8 cellular contexts compared by ENCODE assay signal in genomic region chr5:122313001-122313402, GRCh38. TPM values are rescaled to one million over a fixed set of nuclear protein-coding genes. Genes with fewer than 3 reads are reported as not detected.
A peak's percentile ranks its signal among the peaks of the same experiment; 100 is the strongest.
DNase-seq lines count a peak whose midpoint lies in the region; ATAC-seq and TF ChIP-seq lines count a peak whose summit lies in the region.
"Had no signal": no experiment of that assay in that cellular context is flagged by ENCODE, and none has a peak within 500 bp of the region (broad histone marks: within the 10 kb centered on the region; RNA-seq: fewer than 3 reads in every experiment).

No MANE protein-coding gene starts in this region.

- H3K4me3 ChIP-seq in MM.1S (ENCODE audit: low read length) (peak overlapping the region; percentile 62), choroid plexus epithelial cell (ENCODE audit: low read depth, low read length) (peak overlapping the region; percentile 57), left lung (peak overlapping the region; percentile 45 to 48), testis (peak overlapping the region; percentile 68 to 70)

- no peaks in the 10 kb centered on the region for H3K9me3 ChIP-seq in MM.1S (replicated peaks; ENCODE audit: insufficient read depth, low read length)
- H3K9me3 ChIP-seq in left lung = no peaks in the 10 kb centered on the region
- H3K9me3 ChIP-seq in testis = no peaks in the 10 kb centered on the region

- H3K27me3 ChIP-seq in MM.1S (replicated peaks; ENCODE audit: insufficient read depth, low read length) = no peaks in the 10 kb centered on the region
- peaks cover 4 to 59% of the 10 kb centered on the region in 2 donors for H3K27me3 ChIP-seq in left lung
- no peaks in the 10 kb centered on the region for H3K27me3 ChIP-seq in testis

- no peak overlapping the region for H3K27ac Mint-ChIP-seq in stimulated activated effector memory CD8-positive, alpha-beta T cell treated with anti-CD3 and anti-CD28 coated beads, Interleukin-12 subunit alpha, Interleukin-12 subunit beta, amount 100 ng/mL, for 72 hours
- no peak overlapping the region for H3K27ac Mint-ChIP-seq in activated T-cell treated with anti-CD3 and anti-CD28 coated beads, Interleukin-2, amount 50 U/mL, for 24 hours

- peak overlapping the region; percentile 69 for H3K4me2 ChIP-seq in MM.1S (ENCODE audit: low read depth, low read length)

- H2AFZ ChIP-seq in MM.1S (ENCODE audit: low read length) = peak overlapping the region; percentile 86

- DNase-seq in MM.1S = no peak
- DNase-seq in choroid plexus epithelial cell (ENCODE audit: low read depth) = peak; percentile 59
- DNase-seq in left lung = peak in 1 of 2 donors; percentile 57
- DNase-seq in testis = no peak
- no peak for DNase-seq in stimulated activated effector memory CD8-positive, alpha-beta T cell treated with anti-CD3 and anti-CD28 coated beads, Interleukin-12 subunit alpha, Interleukin-12 subunit beta, amount 100 ng/mL, for 72 hours (ENCODE audit: low spot score in 2 of 2)
- DNase-seq in activated T-cell treated with anti-CD3 and anti-CD28 coated beads, Interleukin-2, amount 50 U/mL, for 24 hours = no peak
- no peak for DNase-seq in HUDEP-2 (lab: John Stamatoyannopoulos, UW; ENCODE audit: unreplicated experiment in 76 of 76)

- H3K36me3 ChIP-seq in MM.1S (replicated peaks; ENCODE audit: insufficient read depth, low read length) (no peaks in the 10 kb centered on the region), left lung (no peaks in the 10 kb centered on the region), testis (ENCODE audit: low read depth, missing control alignments) (no peaks in the 10 kb centered on the region)

- ATAC-seq in left lung = peak; percentile 56
- no peak for ATAC-seq in stimulated activated effector memory CD8-positive, alpha-beta T cell treated with anti-CD3 and anti-CD28 coated beads, Interleukin-12 subunit alpha, Interleukin-12 subunit beta, amount 100 ng/mL, for 72 hours

- peak overlapping the region; percentile 82; the same call in 1 of the 2 replicates for H3K27ac ChIP-seq in MM.1S (ENCODE audit: low read length)
- H3K27ac ChIP-seq in left lung = no peak overlapping the region
- peak overlapping the region in 1 of 2 donors; percentile 77 for H3K27ac ChIP-seq in testis

- H3K4me1 ChIP-seq in MM.1S (ENCODE audit: low read length) = peaks cover 31% of the 10 kb centered on the region
- H3K4me1 ChIP-seq in left lung = peaks cover 0 to 19% of the 10 kb centered on the region in 2 donors
- H3K4me1 ChIP-seq in testis = peaks cover 4% of the 10 kb centered on the region

- WGBS in testis, 2 donors = 0 to 3% methylated on average over 10 to 12 of the region's 12 CpGs

- no peaks in the 10 kb centered on the region for H3K9me3 Mint-ChIP-seq in stimulated activated effector memory CD8-positive, alpha-beta T cell treated with anti-CD3 and anti-CD28 coated beads, Interleukin-12 subunit alpha, Interleukin-12 subunit beta, amount 100 ng/mL, for 72 hours
- H3K9me3 Mint-ChIP-seq in activated T-cell treated with anti-CD3 and anti-CD28 coated beads, Interleukin-2, amount 50 U/mL, for 24 hours = no peaks in the 10 kb centered on the region

- H3K27me3 Mint-ChIP-seq in activated T-cell treated with anti-CD3 and anti-CD28 coated beads, Interleukin-2, amount 50 U/mL, for 24 hours = peaks cover 60% of the 10 kb centered on the region

- H3K36me3 Mint-ChIP-seq in stimulated activated effector memory CD8-positive, alpha-beta T cell treated with anti-CD3 and anti-CD28 coated beads, Interleukin-12 subunit alpha, Interleukin-12 subunit beta, amount 100 ng/mL, for 72 hours = no peaks in the 10 kb centered on the region
- no peaks in the 10 kb centered on the region for H3K36me3 Mint-ChIP-seq in activated T-cell treated with anti-CD3 and anti-CD28 coated beads, Interleukin-2, amount 50 U/mL, for 24 hours (ENCODE audit: low read depth)

- peaks cover 46% of the 10 kb centered on the region for H3K79me2 ChIP-seq in MM.1S (ENCODE audit: low read length)

- no peaks in the 10 kb centered on the region for H3K4me1 Mint-ChIP-seq in stimulated activated effector memory CD8-positive, alpha-beta T cell treated with anti-CD3 and anti-CD28 coated beads, Interleukin-12 subunit alpha, Interleukin-12 subunit beta, amount 100 ng/mL, for 72 hours
- peaks cover 7% of the 10 kb centered on the region for H3K4me1 Mint-ChIP-seq in activated T-cell treated with anti-CD3 and anti-CD28 coated beads, Interleukin-2, amount 50 U/mL, for 24 hours (ENCODE audit: low read depth)

- TF ChIP-seq CTCF in MM.1S (IDR thresholded peaks at IDR 0.05; ENCODE audit: low read length) = no peak
- TF ChIP-seq CTCF in choroid plexus epithelial cell (conservative IDR thresholded peaks at IDR 0.05; ENCODE audit: low read depth, low read length) = no peak
- TF ChIP-seq CTCF in left lung (IDR thresholded peaks at IDR 0.05) = no peak
- no peak for TF ChIP-seq CTCF in testis (IDR thresholded peaks at IDR 0.05)

- H4K20me1 ChIP-seq in MM.1S (ENCODE audit: insufficient read depth, low read length) = no peaks in the 10 kb centered on the region

- H3K9me2 ChIP-seq in MM.1S (replicated peaks; ENCODE audit: insufficient read depth, low read length) = no peaks in the 10 kb centered on the region

- intact Hi-C loops in left lung (cut with DNase I) (no loop called here), testis (cut with DNase I; ENCODE audit: low total_unique reads) (no loop called here)

- peaks cover 27% of the 10 kb centered on the region for H3F3A ChIP-seq in MM.1S (ENCODE audit: insufficient read depth, low read length)

- no peak for TF ChIP-seq POLR2A in testis (IDR thresholded peaks at IDR 0.05)

- H3K9ac ChIP-seq in MM.1S (ENCODE audit: low read length) = peak overlapping the region; percentile 58

- H3K4me3 Mint-ChIP-seq in stimulated activated effector memory CD8-positive, alpha-beta T cell treated with anti-CD3 and anti-CD28 coated beads, Interleukin-12 subunit alpha, Interleukin-12 subunit beta, amount 100 ng/mL, for 72 hours = no peak overlapping the region
- no peak overlapping the region for H3K4me3 Mint-ChIP-seq in activated T-cell treated with anti-CD3 and anti-CD28 coated beads, Interleukin-2, amount 50 U/mL, for 24 hours

RNA-seq across cellular contexts. Expression of gene SNCAIP, which starts 1.0 kb away (rescaled TPM):
- 1 to 10 TPM; 2.1 to 3.2 TPM for total RNA-seq in left lung
- total RNA-seq in testis = 10 to 100 TPM; 12.7 to 16.1 TPM
- 28.4 TPM for polyA plus RNA-seq in testis (ENCODE audit: insufficient read depth, low read depth, low replicate concordance)
- total RNA-seq: T-helper 1 cell treated with Interleukin-12 subunit alpha and Interleukin-12 subunit beta and Interleukin-4 antibody, amounts not matched to agents 30 ng/mL and 1 ng/mL, for 36 hours had no signal
